Comparison of ENCODE assay signal across 1 cellular context in the genomic region with DNA sequence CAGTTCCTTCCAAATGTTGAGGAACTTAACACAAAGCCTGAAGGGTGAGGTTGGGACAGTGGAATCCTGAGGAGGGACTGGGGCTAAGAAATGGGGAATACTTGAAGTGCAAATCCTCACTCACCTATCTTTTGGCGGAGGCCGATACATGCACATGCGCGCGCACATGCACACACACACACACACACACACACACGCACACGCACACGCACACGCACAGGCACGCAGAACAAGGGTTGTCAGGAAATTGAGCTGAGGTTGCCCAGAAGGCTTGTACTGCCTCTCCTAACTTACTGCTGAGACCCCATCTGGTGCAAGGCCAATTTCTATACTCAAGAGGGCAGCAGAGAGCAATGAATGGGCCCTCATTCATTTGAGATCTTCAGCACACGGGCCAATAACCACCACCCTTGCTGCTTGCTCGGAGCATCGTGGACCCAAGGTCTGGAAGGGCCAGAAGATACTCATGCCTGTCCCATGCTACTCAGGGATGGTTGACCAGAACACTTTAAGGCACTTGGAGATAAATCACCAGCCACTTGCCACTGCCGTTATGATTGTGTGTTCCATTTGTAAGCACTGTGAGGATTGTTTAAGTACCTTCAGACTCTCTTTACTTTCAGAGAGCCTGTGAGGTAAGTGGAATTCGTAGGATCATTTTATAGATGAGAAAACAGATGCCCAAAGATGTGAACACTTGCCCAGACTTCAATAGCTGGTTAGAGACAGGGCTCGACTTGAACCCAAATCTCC.
TF ChIP-seq lines count a peak whose summit lies in the region.

No MANE protein-coding gene starts in this region.

TF ChIP-seq in HepG2, 621 proteins besides CTCF, POLR2A, EP300 and RAD21 (continued from another document and continues in another):
- TF ChIP-seq, protein P1, sequence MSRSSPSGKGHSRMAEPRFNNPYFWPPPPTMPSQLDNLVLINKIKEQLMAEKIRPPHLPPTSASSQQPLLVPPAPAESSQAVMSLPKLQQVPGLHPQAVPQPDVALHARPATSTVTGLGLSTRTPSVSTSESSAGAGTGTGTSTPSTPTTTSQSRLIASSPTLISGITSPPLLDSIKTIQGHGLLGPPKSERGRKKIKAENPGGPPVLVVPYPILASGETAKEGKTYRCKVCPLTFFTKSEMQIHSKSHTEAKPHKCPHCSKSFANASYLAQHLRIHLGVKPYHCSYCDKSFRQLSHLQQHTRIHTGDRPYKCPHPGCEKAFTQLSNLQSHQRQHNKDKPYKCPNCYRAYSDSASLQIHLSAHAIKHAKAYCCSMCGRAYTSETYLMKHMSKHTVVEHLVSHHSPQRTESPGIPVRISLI (CRISPR knock-in tag; IDR thresholded peaks at IDR 0.05; ENCODE audit: borderline replicate concordance), result no peak
- TF ChIP-seq ZNF235 (CRISPR knock-in tag; IDR thresholded peaks at IDR 0.05; ENCODE audit: borderline replicate concordance) (no peak), ZNF792 (CRISPR knock-in tag; IDR thresholded peaks at IDR 0.05) (no peak), MTA1 (CRISPR knock-in tag; IDR thresholded peaks at IDR 0.05; ENCODE audit: borderline replicate concordance) (no peak), ZNF33A (CRISPR knock-in tag; IDR thresholded peaks at IDR 0.05; ENCODE audit: borderline replicate concordance) (no peak), RELA (CRISPR knock-in tag; IDR thresholded peaks at IDR 0.05) (no peak), ZNF703 (CRISPR knock-in tag; IDR thresholded peaks at IDR 0.05; ENCODE audit: borderline replicate concordance) (no peak), ZNF816 (CRISPR knock-in tag; IDR thresholded peaks at IDR 0.05; ENCODE audit: borderline replicate concordance) (no peak), ZNF264 (CRISPR knock-in tag; IDR thresholded peaks at IDR 0.05) (no peak), MEIS2 (CRISPR knock-in tag; IDR thresholded peaks at IDR 0.05) (no peak), HDAC2 (CRISPR knock-in tag; IDR thresholded peaks at IDR 0.05) (no peak), NPAS2 (CRISPR knock-in tag; IDR thresholded peaks at IDR 0.05; ENCODE audit: borderline replicate concordance) (no peak), MTF1 (CRISPR knock-in tag; IDR thresholded peaks at IDR 0.05) (no peak), PLRG1 (conservative IDR thresholded peaks at IDR 0.05) (no peak), POGZ (CRISPR knock-in tag; IDR thresholded peaks at IDR 0.05) (0 out of 2 replicates have a peak, but pooled peaks have one; percentile 30), TCF7L2 (IDR thresholded peaks at IDR 0.05; ENCODE audit: low read depth, low read length) (no peak), ZNF777 (CRISPR knock-in tag; IDR thresholded peaks at IDR 0.05) (no peak), TARDBP (CRISPR knock-in tag; IDR thresholded peaks at IDR 0.05) (no peak), PCBP1 (IDR thresholded peaks at IDR 0.05; ENCODE audit: borderline replicate concordance, low read depth, low read length) (no peak), ZNF747 (CRISPR knock-in tag; IDR thresholded peaks at IDR 0.05; ENCODE audit: borderline replicate concordance) (no peak), CBX5 (CRISPR knock-in tag; IDR thresholded peaks at IDR 0.05; ENCODE audit: borderline replicate concordance) (no peak), FOXJ3 (CRISPR knock-in tag; IDR thresholded peaks at IDR 0.05; ENCODE audit: borderline replicate concordance) (no peak)
- TF ChIP-seq, protein P2, sequence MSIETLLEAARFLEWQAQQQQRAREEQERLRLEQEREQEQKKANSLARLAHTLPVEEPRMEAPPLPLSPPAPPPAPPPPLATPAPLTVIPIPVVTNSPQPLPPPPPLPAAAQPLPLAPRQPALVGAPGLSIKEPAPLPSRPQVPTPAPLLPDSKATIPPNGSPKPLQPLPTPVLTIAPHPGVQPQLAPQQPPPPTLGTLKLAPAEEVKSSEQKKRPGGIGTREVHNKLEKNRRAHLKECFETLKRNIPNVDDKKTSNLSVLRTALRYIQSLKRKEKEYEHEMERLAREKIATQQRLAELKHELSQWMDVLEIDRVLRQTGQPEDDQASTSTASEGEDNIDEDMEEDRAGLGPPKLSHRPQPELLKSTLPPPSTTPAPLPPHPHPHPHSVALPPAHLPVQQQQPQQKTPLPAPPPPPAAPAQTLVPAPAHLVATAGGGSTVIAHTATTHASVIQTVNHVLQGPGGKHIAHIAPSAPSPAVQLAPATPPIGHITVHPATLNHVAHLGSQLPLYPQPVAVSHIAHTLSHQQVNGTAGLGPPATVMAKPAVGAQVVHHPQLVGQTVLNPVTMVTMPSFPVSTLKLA (IDR thresholded peaks at IDR 0.05), result peak; percentile 25; the same call in 1 of the 2 replicates
- TF ChIP-seq, protein P3, sequence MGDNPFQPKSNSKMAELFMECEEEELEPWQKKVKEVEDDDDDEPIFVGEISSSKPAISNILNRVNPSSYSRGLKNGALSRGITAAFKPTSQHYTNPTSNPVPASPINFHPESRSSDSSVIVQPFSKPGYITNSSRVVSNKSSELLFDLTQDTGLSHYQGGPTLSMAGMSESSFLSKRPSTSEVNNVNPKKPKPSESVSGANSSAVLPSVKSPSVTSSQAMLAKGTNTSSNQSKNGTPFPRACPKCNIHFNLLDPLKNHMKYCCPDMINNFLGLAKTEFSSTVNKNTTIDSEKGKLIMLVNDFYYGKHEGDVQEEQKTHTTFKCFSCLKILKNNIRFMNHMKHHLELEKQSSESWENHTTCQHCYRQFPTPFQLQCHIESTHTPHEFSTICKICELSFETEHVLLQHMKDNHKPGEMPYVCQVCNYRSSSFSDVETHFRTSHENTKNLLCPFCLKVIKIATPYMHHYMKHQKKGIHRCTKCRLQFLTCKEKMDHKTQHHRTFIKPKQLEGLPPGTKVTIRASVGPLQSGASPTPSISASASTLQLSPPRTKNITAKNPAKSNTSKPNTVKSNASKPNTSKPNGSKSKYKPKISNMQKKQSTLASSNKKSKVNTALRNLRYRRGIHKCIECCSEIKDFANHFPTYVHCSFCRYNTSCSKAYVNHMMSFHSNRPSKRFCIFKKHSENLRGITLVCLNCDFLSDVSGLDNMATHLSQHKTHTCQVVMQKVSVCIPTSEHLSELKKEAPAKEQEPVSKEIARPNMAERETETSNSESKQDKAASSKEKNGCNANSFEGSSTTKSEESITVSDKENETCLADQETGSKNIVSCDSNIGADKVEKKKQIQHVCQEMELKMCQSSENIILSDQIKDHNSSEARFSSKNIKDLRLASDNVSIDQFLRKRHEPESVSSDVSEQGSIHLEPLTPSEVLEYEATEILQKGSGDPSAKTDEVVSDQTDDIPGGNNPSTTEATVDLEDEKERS (CRISPR knock-in tag; IDR thresholded peaks at IDR 0.05), result no peak
- TF ChIP-seq, protein P4, sequence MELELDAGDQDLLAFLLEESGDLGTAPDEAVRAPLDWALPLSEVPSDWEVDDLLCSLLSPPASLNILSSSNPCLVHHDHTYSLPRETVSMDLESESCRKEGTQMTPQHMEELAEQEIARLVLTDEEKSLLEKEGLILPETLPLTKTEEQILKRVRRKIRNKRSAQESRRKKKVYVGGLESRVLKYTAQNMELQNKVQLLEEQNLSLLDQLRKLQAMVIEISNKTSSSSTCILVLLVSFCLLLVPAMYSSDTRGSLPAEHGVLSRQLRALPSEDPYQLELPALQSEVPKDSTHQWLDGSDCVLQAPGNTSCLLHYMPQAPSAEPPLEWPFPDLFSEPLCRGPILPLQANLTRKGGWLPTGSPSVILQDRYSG (CRISPR knock-in tag; IDR thresholded peaks at IDR 0.05), result no peak
- TF ChIP-seq, protein P5, sequence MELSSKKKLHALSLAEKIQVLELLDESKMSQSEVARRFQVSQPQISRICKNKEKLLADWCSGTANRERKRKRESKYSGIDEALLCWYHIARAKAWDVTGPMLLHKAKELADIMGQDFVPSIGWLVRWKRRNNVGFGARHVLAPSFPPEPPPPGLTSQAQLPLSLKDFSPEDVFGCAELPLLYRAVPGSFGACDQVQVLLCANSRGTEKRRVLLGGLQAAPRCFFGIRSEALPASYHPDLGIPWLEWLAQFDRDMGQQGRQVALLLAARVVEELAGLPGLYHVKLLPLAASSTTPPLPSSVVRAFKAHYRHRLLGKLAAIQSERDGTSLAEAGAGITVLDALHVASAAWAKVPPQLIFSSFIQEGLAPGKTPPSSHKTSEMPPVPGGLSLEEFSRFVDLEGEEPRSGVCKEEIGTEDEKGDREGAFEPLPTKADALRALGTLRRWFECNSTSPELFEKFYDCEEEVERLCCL (CRISPR knock-in tag; IDR thresholded peaks at IDR 0.05; ENCODE audit: borderline replicate concordance), result no peak
- TF ChIP-seq, protein P6, sequence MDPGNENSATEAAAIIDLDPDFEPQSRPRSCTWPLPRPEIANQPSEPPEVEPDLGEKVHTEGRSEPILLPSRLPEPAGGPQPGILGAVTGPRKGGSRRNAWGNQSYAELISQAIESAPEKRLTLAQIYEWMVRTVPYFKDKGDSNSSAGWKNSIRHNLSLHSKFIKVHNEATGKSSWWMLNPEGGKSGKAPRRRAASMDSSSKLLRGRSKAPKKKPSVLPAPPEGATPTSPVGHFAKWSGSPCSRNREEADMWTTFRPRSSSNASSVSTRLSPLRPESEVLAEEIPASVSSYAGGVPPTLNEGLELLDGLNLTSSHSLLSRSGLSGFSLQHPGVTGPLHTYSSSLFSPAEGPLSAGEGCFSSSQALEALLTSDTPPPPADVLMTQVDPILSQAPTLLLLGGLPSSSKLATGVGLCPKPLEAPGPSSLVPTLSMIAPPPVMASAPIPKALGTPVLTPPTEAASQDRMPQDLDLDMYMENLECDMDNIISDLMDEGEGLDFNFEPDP (CRISPR knock-in tag; conservative IDR thresholded peaks at IDR 0.05), result no peak
- TF ChIP-seq, protein P7, sequence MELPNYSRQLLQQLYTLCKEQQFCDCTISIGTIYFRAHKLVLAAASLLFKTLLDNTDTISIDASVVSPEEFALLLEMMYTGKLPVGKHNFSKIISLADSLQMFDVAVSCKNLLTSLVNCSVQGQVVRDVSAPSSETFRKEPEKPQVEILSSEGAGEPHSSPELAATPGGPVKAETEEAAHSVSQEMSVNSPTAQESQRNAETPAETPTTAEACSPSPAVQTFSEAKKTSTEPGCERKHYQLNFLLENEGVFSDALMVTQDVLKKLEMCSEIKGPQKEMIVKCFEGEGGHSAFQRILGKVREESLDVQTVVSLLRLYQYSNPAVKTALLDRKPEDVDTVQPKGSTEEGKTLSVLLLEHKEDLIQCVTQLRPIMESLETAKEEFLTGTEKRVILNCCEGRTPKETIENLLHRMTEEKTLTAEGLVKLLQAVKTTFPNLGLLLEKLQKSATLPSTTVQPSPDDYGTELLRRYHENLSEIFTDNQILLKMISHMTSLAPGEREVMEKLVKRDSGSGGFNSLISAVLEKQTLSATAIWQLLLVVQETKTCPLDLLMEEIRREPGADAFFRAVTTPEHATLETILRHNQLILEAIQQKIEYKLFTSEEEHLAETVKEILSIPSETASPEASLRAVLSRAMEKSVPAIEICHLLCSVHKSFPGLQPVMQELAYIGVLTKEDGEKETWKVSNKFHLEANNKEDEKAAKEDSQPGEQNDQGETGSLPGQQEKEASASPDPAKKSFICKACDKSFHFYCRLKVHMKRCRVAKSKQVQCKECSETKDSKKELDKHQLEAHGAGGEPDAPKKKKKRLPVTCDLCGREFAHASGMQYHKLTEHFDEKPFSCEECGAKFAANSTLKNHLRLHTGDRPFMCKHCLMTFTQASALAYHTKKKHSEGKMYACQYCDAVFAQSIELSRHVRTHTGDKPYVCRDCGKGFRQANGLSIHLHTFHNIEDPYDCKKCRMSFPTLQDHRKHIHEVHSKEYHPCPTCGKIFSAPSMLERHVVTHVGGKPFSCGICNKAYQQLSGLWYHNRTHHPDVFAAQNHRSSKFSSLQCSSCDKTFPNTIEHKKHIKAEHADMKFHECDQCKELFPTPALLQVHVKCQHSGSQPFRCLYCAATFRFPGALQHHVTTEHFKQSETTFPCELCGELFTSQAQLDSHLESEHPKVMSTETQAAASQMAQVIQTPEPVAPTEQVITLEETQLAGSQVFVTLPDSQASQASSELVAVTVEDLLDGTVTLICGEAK (IDR thresholded peaks at IDR 0.05), result no peak
- TF ChIP-seq, protein P7 (CRISPR knock-in tag; IDR thresholded peaks at IDR 0.05), result no peak
- TF ChIP-seq, protein P8, sequence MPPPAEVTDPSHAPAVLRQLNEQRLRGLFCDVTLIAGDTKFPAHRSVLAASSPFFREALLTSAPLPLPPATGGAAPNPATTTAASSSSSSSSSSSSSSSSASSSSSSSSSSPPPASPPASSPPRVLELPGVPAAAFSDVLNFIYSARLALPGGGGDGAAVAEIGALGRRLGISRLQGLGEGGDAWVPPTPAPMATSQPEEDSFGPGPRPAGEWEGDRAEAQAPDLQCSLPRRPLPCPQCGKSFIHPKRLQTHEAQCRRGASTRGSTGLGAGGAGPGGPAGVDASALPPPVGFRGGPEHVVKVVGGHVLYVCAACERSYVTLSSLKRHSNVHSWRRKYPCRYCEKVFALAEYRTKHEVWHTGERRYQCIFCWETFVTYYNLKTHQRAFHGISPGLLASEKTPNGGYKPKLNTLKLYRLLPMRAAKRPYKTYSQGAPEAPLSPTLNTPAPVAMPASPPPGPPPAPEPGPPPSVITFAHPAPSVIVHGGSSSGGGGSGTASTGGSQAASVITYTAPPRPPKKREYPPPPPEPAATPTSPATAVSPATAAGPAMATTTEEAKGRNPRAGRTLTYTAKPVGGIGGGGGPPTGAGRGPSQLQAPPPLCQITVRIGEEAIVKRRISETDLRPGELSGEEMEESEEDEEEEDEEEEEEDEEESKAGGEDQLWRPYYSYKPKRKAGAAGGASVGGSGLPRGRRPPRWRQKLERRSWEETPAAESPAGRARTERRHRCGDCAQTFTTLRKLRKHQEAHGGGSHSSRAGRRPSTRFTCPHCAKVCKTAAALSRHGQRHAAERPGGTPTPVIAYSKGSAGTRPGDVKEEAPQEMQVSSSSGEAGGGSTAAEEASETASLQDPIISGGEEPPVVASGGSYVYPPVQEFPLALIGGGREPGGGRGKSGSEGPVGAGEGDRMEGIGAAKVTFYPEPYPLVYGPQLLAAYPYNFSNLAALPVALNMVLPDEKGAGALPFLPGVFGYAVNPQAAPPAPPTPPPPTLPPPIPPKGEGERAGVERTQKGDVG (CRISPR knock-in tag; IDR thresholded peaks at IDR 0.05; ENCODE audit: borderline replicate concordance), result no peak
